1 cellular context compared by ENCODE assay signal in genomic region chr15:87671289-87671688, GRCh38.
A peak's percentile ranks its signal among the peaks of the same experiment; 100 is the strongest.
TF ChIP-seq lines count a peak whose summit lies in the region.

No MANE protein-coding gene starts in this region.

TF ChIP-seq in K562, 482 proteins besides CTCF, POLR2A, EP300 and RAD21 (continued from another document and continues in another):
- peak in 1 of 3 experiments; percentile 46; a peak in 1 of 6 replicates for TF ChIP-seq ZBTB11 (CRISPR knock-in tag; IDR thresholded peaks at IDR 0.05)
- no peak for TF ChIP-seq ZNF140 (CRISPR knock-in tag; IDR thresholded peaks at IDR 0.05)
- TF ChIP-seq AFF4 (CRISPR knock-in tag; IDR thresholded peaks at IDR 0.05), result no peak
- TF ChIP-seq NR2C1 (IDR thresholded peaks at IDR 0.05), result 0 out of 2 replicates have a peak, but pooled peaks have one; percentile 13
- 0 out of 2 replicates have a peak, but pooled peaks have one; percentile 9 for TF ChIP-seq NR2C1 (tag; IDR thresholded peaks at IDR 0.05)
- TF ChIP-seq JUND (IDR thresholded peaks at IDR 0.05; ENCODE audit: borderline replicate concordance, low read depth, low read length), result peak; percentile 48
- no peak; the same call in 2 of the 3 replicates for TF ChIP-seq JUND (tag; IDR thresholded peaks at IDR 0.05; ENCODE audit: borderline replicate concordance, low read depth, low read length)
- TF ChIP-seq GMEB1 (CRISPR knock-in tag; IDR thresholded peaks at IDR 0.05), result no peak
- no peak for TF ChIP-seq MBD1 (CRISPR knock-in tag; IDR thresholded peaks at IDR 0.05)
- no peak for TF ChIP-seq SMARCB1 (IDR thresholded peaks at IDR 0.05; ENCODE audit: insufficient read length, low read depth)
- TF ChIP-seq NFE2 (IDR thresholded peaks at IDR 0.05; ENCODE audit: low read depth), result peak; percentile 21; the same call in 1 of the 2 replicates
- TF ChIP-seq HNRNPK (IDR thresholded peaks at IDR 0.05; ENCODE audit: low read depth, low read length, poor library complexity, severe bottlenecking), result no peak
- TF ChIP-seq NCOA2 (IDR thresholded peaks at IDR 0.05; ENCODE audit: partially characterized antibody in 2 of 2), result peak; percentile 37 to 57
- no peak for TF ChIP-seq ZNF12 (CRISPR knock-in tag; IDR thresholded peaks at IDR 0.05)
- peak in 1 of 2 experiments; percentile 68; a peak in 1 of 4 replicates for TF ChIP-seq TEAD1 (CRISPR knock-in tag; IDR thresholded peaks at IDR 0.05)
- peak; percentile 79; the same call in 1 of the 2 replicates for TF ChIP-seq HLTF (IDR thresholded peaks at IDR 0.05)
- peak; percentile 60; the same call in 1 of the 2 replicates for TF ChIP-seq FOXJ2 (tag; IDR thresholded peaks at IDR 0.05)
- no peak for TF ChIP-seq MLLT1 (IDR thresholded peaks at IDR 0.05)
- TF ChIP-seq KLF16 (IDR thresholded peaks at IDR 0.05), result peak; percentile 97
- TF ChIP-seq NFIC (IDR thresholded peaks at IDR 0.05), result peak; percentile 92
- no peak for TF ChIP-seq SIRT6 (IDR thresholded peaks at IDR 0.05; ENCODE audit: low read depth, low read length)
- no peak for TF ChIP-seq NCOA4 (IDR thresholded peaks at IDR 0.05; ENCODE audit: partially characterized antibody)
- no peak for TF ChIP-seq CBX8 (IDR thresholded peaks at IDR 0.05; ENCODE audit: borderline replicate concordance, extremely low read depth, low read depth, low read length, poor library complexity, severe bottlenecking)
- TF ChIP-seq THAP7 (CRISPR knock-in tag; IDR thresholded peaks at IDR 0.05), result no peak
- TF ChIP-seq SRSF7 (optimal IDR thresholded peaks at IDR 0.05; ENCODE audit: low read depth, low read length), result no peak
- peak; percentile 74; the same call in 1 of the 2 replicates for TF ChIP-seq TARDBP (IDR thresholded peaks at IDR 0.05)
- TF ChIP-seq RCOR1 (IDR thresholded peaks at IDR 0.05; ENCODE audit: borderline replicate concordance in 1 of 2, low read depth in 2 of 2, low read length in 2 of 2), result peak; percentile 90 to 92
- peak; percentile 79; the same call in 1 of the 2 replicates for TF ChIP-seq HDAC2 (IDR thresholded peaks at IDR 0.05)
- TF ChIP-seq MNT (conservative IDR thresholded peaks at IDR 0.05), result peak in 1 of 2 experiments; percentile 63; a peak in 1 of 4 replicates
- TF ChIP-seq FOSL1 (tag; conservative IDR thresholded peaks at IDR 0.05), result 0 out of 2 replicates have a peak, but pooled peaks have one; percentile 41
- peak; percentile 35; the same call in 1 of the 2 replicates for TF ChIP-seq NBN (IDR thresholded peaks at IDR 0.05; ENCODE audit: low read depth)
- peak; percentile 30; the same call in 1 of the 2 replicates for TF ChIP-seq ZNF449 (CRISPR knock-in tag; IDR thresholded peaks at IDR 0.05)
- TF ChIP-seq SNRNP70 (optimal IDR thresholded peaks at IDR 0.05; ENCODE audit: low read depth, low read length), result no peak
- peak; percentile 77 for TF ChIP-seq KHSRP (IDR thresholded peaks at IDR 0.05)
- no peak for TF ChIP-seq GTF2E2 (tag; IDR thresholded peaks at IDR 0.05)
- no peak for TF ChIP-seq U2AF1 (optimal IDR thresholded peaks at IDR 0.05; ENCODE audit: low read depth, low read length)
- TF ChIP-seq ZNF395 (CRISPR knock-in tag; IDR thresholded peaks at IDR 0.05), result peak; percentile 58
- no peak for TF ChIP-seq POLR2AphosphoS2 (IDR thresholded peaks at IDR 0.05; ENCODE audit: low read length)
- TF ChIP-seq POLR3A (IDR thresholded peaks at IDR 0.05; ENCODE audit: borderline replicate concordance, extremely low read depth, insufficient read depth, insufficient read length), result no peak
- no peak for TF ChIP-seq JUN (IDR thresholded peaks at IDR 0.05; ENCODE audit: borderline replicate concordance, low read depth, low read length)
- no peak for TF ChIP-seq JUN (CRISPR knock-in tag; IDR thresholded peaks at IDR 0.05; ENCODE audit: borderline replicate concordance)
- TF ChIP-seq DNMT1 (IDR thresholded peaks at IDR 0.05), result no peak
- TF ChIP-seq KLF6 (CRISPR knock-in tag; IDR thresholded peaks at IDR 0.05; ENCODE audit: borderline replicate concordance), result no peak
- 0 out of 2 replicates have a peak, but pooled peaks have one; percentile 31 for TF ChIP-seq ATF4 (CRISPR knock-in tag; IDR thresholded peaks at IDR 0.05)
- TF ChIP-seq HDAC6 (IDR thresholded peaks at IDR 0.05; ENCODE audit: low read depth, low read length), result no peak
- peak; percentile 49; the same call in 1 of the 2 replicates for TF ChIP-seq ATF7 (IDR thresholded peaks at IDR 0.05)
- 0 out of 2 replicates have a peak, but pooled peaks have one; percentile 33 for TF ChIP-seq MBD2 (IDR thresholded peaks at IDR 0.05; ENCODE audit: borderline replicate concordance, low read depth)
